ENCODE assay signal across 18 cellular contexts in genomic region chr6:95352064-95352463, GRCh38.
DNase-seq lines count a peak whose midpoint lies in the region; TF ChIP-seq lines count a peak whose summit lies in the region.
"Had no signal": no experiment of that assay in that cellular context is flagged by ENCODE, and none has a peak within 500 bp of the region (broad histone marks: within the 10 kb centered on the region; RNA-seq: fewer than 3 reads in every experiment).

No MANE protein-coding gene starts in this region.

- H3K79me2 ChIP-seq in MM.1S (ENCODE audit: low read length) = no peaks in the 10 kb centered on the region
- H3K79me2 ChIP-seq in neural cell (replicated peaks; ENCODE audit: insufficient read depth, low read length) = no peaks in the 10 kb centered on the region

- intact Hi-C loops in testis (cut with DNase I; ENCODE audit: low total_unique reads) = no loop called here

- H3K9ac ChIP-seq in MM.1S (ENCODE audit: low read length) (no peak overlapping the region), neural cell (ENCODE audit: low read length) (no peak overlapping the region)

- no peak overlapping the region for H2AFZ ChIP-seq in MM.1S (ENCODE audit: low read length)
- no peak overlapping the region for H2AFZ ChIP-seq in neural cell (ENCODE audit: low read depth, low read length)

- 0 out of 2 replicates have a peak, but pooled peaks have one; percentile 8 for TF ChIP-seq CTCF in MM.1S (IDR thresholded peaks at IDR 0.05; ENCODE audit: low read length)
- TF ChIP-seq CTCF in VCaP (conservative IDR thresholded peaks at IDR 0.05) = peak; percentile 64
- TF ChIP-seq CTCF in neural cell (IDR thresholded peaks at IDR 0.05; ENCODE audit: poor library complexity, severe bottlenecking) = peak; percentile 74
- TF ChIP-seq CTCF in testis (IDR thresholded peaks at IDR 0.05) = no peak

- TF ChIP-seq RAD21 in neural cell (conservative IDR thresholded peaks at IDR 0.05) = peak; percentile 84

- H3K9me2 ChIP-seq in MM.1S (replicated peaks; ENCODE audit: insufficient read depth, low read length) = no peaks in the 10 kb centered on the region
- no peaks in the 10 kb centered on the region for H3K9me2 ChIP-seq in neural cell (ENCODE audit: insufficient read depth, low read length)

- H3K36me3 ChIP-seq in MM.1S (replicated peaks; ENCODE audit: insufficient read depth, low read length) = no peaks in the 10 kb centered on the region
- no peaks in the 10 kb centered on the region for H3K36me3 ChIP-seq in neural cell (ENCODE audit: insufficient read depth, low read length)
- no peaks in the 10 kb centered on the region for H3K36me3 ChIP-seq in testis (ENCODE audit: low read depth, missing control alignments)
- H3K36me3 ChIP-seq: heart right ventricle, neutrophil, sigmoid colon, tibial artery, WERI-Rb-1 had no signal

- H3K4me3 ChIP-seq in MM.1S (ENCODE audit: low read length) (no peak overlapping the region), neural cell (ENCODE audit: low read length) (no peak overlapping the region), testis (no peak overlapping the region)
- H3K4me3 ChIP-seq: heart right ventricle, sigmoid colon, tibial artery had no signal

- H3K9me3 ChIP-seq in MM.1S (replicated peaks; ENCODE audit: insufficient read depth, low read length) (no peaks in the 10 kb centered on the region), neural cell (ENCODE audit: low read length) (no peaks in the 10 kb centered on the region), testis (no peaks in the 10 kb centered on the region)
- H3K9me3 ChIP-seq: heart right ventricle, neutrophil, sigmoid colon, tibial artery had no signal

- no peak overlapping the region for H3K4me2 ChIP-seq in MM.1S (ENCODE audit: low read depth, low read length)
- H3K4me2 ChIP-seq in neural cell (ENCODE audit: low read length) = no peak overlapping the region

- no peaks in the 10 kb centered on the region for H3K27me3 ChIP-seq in MM.1S (replicated peaks; ENCODE audit: insufficient read depth, low read length)
- H3K27me3 ChIP-seq in neural cell (ENCODE audit: insufficient read depth, low read depth, low read length) = no peaks in the 10 kb centered on the region
- no peaks in the 10 kb centered on the region for H3K27me3 ChIP-seq in testis
- H3K27me3 ChIP-seq: heart right ventricle, neutrophil, sigmoid colon, tibial artery had no signal

- H3K4me1 ChIP-seq in MM.1S (ENCODE audit: low read length) (no peaks in the 10 kb centered on the region), testis (no peaks in the 10 kb centered on the region)
- H3K4me1 ChIP-seq: heart right ventricle, sigmoid colon, tibial artery had no signal

- DNase-seq in DMS 273 (lab: John Stamatoyannopoulos, UW; ENCODE audit: unreplicated experiment) (peak; percentile 66), DMS 273 treated with DMSO at 0.1 percent for 48 hours (lab: John Stamatoyannopoulos, UW) (no peak), MM.1S (no peak), activated gamma-delta T cell treated with Interleukin-2 at 50 U/mL for 16 hours (no peak), H4 (ENCODE audit: low spot score) (no peak), testis (no peak)
- DNase-seq: 8988T; CD4-positive, CD25-positive, alpha-beta regulatory T cell; GOT3; heart right ventricle; sigmoid colon; stimulated activated CD4-positive, alpha-beta T cell treated with anti-CD3 and anti-CD28 coated beads, Interleukin-4, amount 100 ng/mL, for 1 hour; stimulated activated CD8-positive, alpha-beta memory T cell treated with anti-CD3 and anti-CD28 coated beads, Interleukin-4, amount 100 ng/mL, for 48 hours; tibial artery; WERI-Rb-1 had no signal

- H3K27ac ChIP-seq in MM.1S (ENCODE audit: low read length) (no peak overlapping the region), VCaP (no peak overlapping the region), neural cell (ENCODE audit: low read length) (no peak overlapping the region), testis (no peak overlapping the region)
- H3K27ac ChIP-seq: heart right ventricle, neutrophil, sigmoid colon, tibial artery, WERI-Rb-1 had no signal

- no peak for TF ChIP-seq POLR2A in testis (IDR thresholded peaks at IDR 0.05)

- no peak for TF ChIP-seq EP300 in neural cell (conservative IDR thresholded peaks at IDR 0.05; ENCODE audit: poor library complexity, severe bottlenecking)

- H3F3A ChIP-seq in MM.1S (ENCODE audit: insufficient read depth, low read length) (no peaks in the 10 kb centered on the region), neural cell (ENCODE audit: insufficient read depth, low read length, poor library complexity, severe bottlenecking) (no peaks in the 10 kb centered on the region)

- H4K20me1 ChIP-seq in MM.1S (ENCODE audit: insufficient read depth, low read length) (no peaks in the 10 kb centered on the region), neural cell (ENCODE audit: insufficient read depth) (no peaks in the 10 kb centered on the region)

TF ChIP-seq in neural cell, 6 proteins besides CTCF, POLR2A, EP300 and RAD21:
- TF ChIP-seq EZH2 (IDR thresholded peaks at IDR 0.05; ENCODE audit: borderline replicate concordance, insufficient read depth, low read length, poor library complexity, severe bottlenecking) (no peak), SMC3 (conservative IDR thresholded peaks at IDR 0.05; ENCODE audit: poor library complexity) (peak; percentile 73)

Comparison
In these comparisons a context has a peak if more than half of its experiments do, and no peak if none do; other contexts are left out.
1. CTCF ChIP-seq: peak in MM.1S (single experiment), VCaP (single experiment) and neural cell (single experiment); none in testis (0 of 3).